Comparison of ENCODE assay signal across 1 cellular context in genomic region chr2:158726906-158727592, GRCh38.
TF ChIP-seq lines count a peak whose summit lies in the region.

No MANE protein-coding gene starts in this region.

TF ChIP-seq in WTC11, 78 proteins besides CTCF, POLR2A, EP300 and RAD21 (continued from another document):
- no peak for TF ChIP-seq ZSCAN18 (CRISPR knock-in tag; IDR thresholded peaks at IDR 0.05)
- no peak for TF ChIP-seq CREM (CRISPR knock-in tag; IDR thresholded peaks at IDR 0.05)
- TF ChIP-seq NFATC4 (CRISPR knock-in tag; IDR thresholded peaks at IDR 0.05): no peak
- no peak for TF ChIP-seq JAZF1 (CRISPR knock-in tag; IDR thresholded peaks at IDR 0.05)
- no peak for TF ChIP-seq E2F5 (CRISPR knock-in tag; IDR thresholded peaks at IDR 0.05)
- no peak for TF ChIP-seq ZBTB43 (CRISPR knock-in tag; IDR thresholded peaks at IDR 0.05)
- TF ChIP-seq USF2 (CRISPR knock-in tag; IDR thresholded peaks at IDR 0.05): no peak
- no peak for TF ChIP-seq SMAD3 (CRISPR knock-in tag; IDR thresholded peaks at IDR 0.05; ENCODE audit: borderline replicate concordance)
- no peak for TF ChIP-seq NFE2L1 (CRISPR knock-in tag; IDR thresholded peaks at IDR 0.05)
